In the genomic region with DNA sequence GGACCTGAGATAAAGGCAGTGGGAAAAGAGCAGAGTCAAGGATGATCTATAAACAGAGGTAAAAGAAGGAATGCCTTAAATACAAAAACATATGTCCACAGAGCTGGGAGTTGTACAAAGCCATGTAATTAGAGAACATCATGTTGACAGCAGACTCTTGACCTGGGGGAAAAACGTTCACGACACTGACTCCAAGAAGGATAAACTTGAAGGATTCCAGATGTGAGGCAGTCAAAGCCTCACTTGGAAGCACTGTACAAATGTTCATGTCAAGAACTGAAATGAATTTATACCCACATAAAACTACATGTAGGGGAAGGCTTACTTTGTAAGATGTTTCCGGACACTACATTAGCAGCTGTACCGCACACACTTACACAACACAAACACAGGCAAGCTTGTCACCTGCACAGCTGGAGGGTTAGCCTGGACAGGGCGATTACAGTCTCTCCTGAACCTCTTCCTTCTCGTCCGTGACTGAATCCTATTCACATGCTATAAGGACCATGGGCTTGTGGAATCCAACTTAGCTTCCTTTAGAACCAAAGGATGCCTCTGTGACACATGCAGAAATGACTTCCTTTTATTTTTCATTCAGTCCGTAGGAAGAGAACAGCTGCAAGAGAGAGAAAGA, we compare ENCODE assay signal across 23 cellular contexts.
DNase-seq lines count a peak whose midpoint lies in the region; ATAC-seq, FAIRE-seq and TF ChIP-seq lines count a peak whose summit lies in the region.
"Had no signal": no experiment of that assay in that cellular context is flagged by ENCODE, and none has a peak within 500 bp of the region (broad histone marks: within the 10 kb centered on the region; RNA-seq: fewer than 3 reads in every experiment).

No MANE protein-coding gene starts in this region.

- H3K79me2 ChIP-seq in HepG2 (ENCODE audit: insufficient read depth, low read length), result no peaks in the 10 kb centered on the region

- H2AFZ ChIP-seq in HepG2 (ENCODE audit: low read length), result peak overlapping the region; percentile 75

- H3K36me3 Mint-ChIP-seq in activated naive CD8-positive, alpha-beta T cell treated with anti-CD3 and anti-CD28 coated beads for 36 hours, result no peaks in the 10 kb centered on the region
- peaks cover 0 to 5% (median 0%) of the 10 kb centered on the region in 5 donors for H3K36me3 Mint-ChIP-seq in naive thymus-derived CD4-positive, alpha-beta T cell

- ATAC-seq in HepG2, result peak; percentile 62
- ATAC-seq in right lobe of liver, result no peak
- ATAC-seq in naive thymus-derived CD4-positive, alpha-beta T cell, result no peak
- ATAC-seq in HG03039 (IDR thresholded peaks at IDR 0.05; ENCODE audit: unreplicated experiment), result no peak
- no peak for ATAC-seq in GM21528 (IDR thresholded peaks at IDR 0.05; ENCODE audit: low FRiP score, unreplicated experiment)
- no peak for ATAC-seq in HG03108 (IDR thresholded peaks at IDR 0.05; ENCODE audit: unreplicated experiment)
- ATAC-seq: sciatic nerve had no signal

- in situ Hi-C loops in HepG2 (cut with HindIII; ENCODE audit: extremely low pct_ligation_motif_present, low pct_unique_long_range_greater_than_20kb), result loop anchor here (5.0 kb wide), 1 partner anchor 92 kb away; no protein-coding TSS in a partner anchor

- H3K4me1 ChIP-seq in HepG2 (ENCODE audit: insufficient read depth, low read length) (peaks cover 52% of the 10 kb centered on the region), right lobe of liver (no peaks in the 10 kb centered on the region)
- peaks cover 33 to 35% of the 10 kb centered on the region in 2 donors for H3K4me1 ChIP-seq in naive thymus-derived CD4-positive, alpha-beta T cell (ENCODE audit: control insufficient read depth in 2 of 2, insufficient read depth in 2 of 2, low read length in 2 of 2)

- H3K4me1 Mint-ChIP-seq in activated naive CD8-positive, alpha-beta T cell treated with anti-CD3 and anti-CD28 coated beads for 36 hours, result peaks cover 34% of the 10 kb centered on the region
- peaks cover 22 to 51% (median 43%) of the 10 kb centered on the region in 7 donors for H3K4me1 Mint-ChIP-seq in naive thymus-derived CD4-positive, alpha-beta T cell
- H3K4me1 Mint-ChIP-seq: endodermal cell had no signal

- peak overlapping the region; percentile 66 for H3K9ac ChIP-seq in HepG2 (ENCODE audit: insufficient read depth, low read depth, low read length)

- BruUV-seq in HepG2 (replicated peaks; lab: Mats Ljungman, UMichigan), result TSS peak; percentile 93

- no peak for TF ChIP-seq POLR2A in HepG2 (IDR thresholded peaks at IDR 0.05; ENCODE audit: insufficient read depth in 1 of 2, low read depth in 2 of 2, low read length in 2 of 2)
- no peak for TF ChIP-seq POLR2A in right lobe of liver (IDR thresholded peaks at IDR 0.05)

- no peaks in the 10 kb centered on the region for H3K9me3 Mint-ChIP-seq in activated naive CD8-positive, alpha-beta T cell treated with anti-CD3 and anti-CD28 coated beads for 36 hours
- peaks cover 0 to 4% (median 0%) of the 10 kb centered on the region in 11 donors for H3K9me3 Mint-ChIP-seq in naive thymus-derived CD4-positive, alpha-beta T cell

- no peak for TF ChIP-seq EP300 in HepG2 (IDR thresholded peaks at IDR 0.05; ENCODE audit: low read depth in 2 of 2, low read length in 2 of 2)
- no peak for TF ChIP-seq EP300 in HepG2 (CRISPR knock-in tag; IDR thresholded peaks at IDR 0.05; ENCODE audit: borderline replicate concordance)

- H3K27ac Mint-ChIP-seq in activated naive CD8-positive, alpha-beta T cell treated with anti-CD3 and anti-CD28 coated beads for 36 hours, result no peak overlapping the region
- H3K27ac Mint-ChIP-seq in naive thymus-derived CD4-positive, alpha-beta T cell, result peak overlapping the region; percentile 47 to 98 (median 87)
- H3K27ac Mint-ChIP-seq: endodermal cell had no signal

- CTCF ChIA-PET in HepG2 (lab: Yijun Ruan, JAX; ENCODE audit: low intra/inter-chr PET ratio, low total read pairs), result interaction anchor here (1.6 to 1.7 kb wide), 2 partner anchors 85 to 115 kb away, joined by 4 to 6 read pairs; no protein-coding TSS in a partner anchor
- CTCF ChIA-PET in naive thymus-derived CD4-positive, alpha-beta T cell (lab: Charles Lee), result interaction anchor here (0.8 to 1.7 kb wide), 5 partner anchors 17 to 158 kb away, joined by 3 to 7 read pairs (median 4); no protein-coding TSS in a partner anchor

- H3K9me3 ChIP-seq in HepG2 (ENCODE audit: low read length) (no peaks in the 10 kb centered on the region), right lobe of liver (no peaks in the 10 kb centered on the region)
- no peaks in the 10 kb centered on the region for H3K9me3 ChIP-seq in naive thymus-derived CD4-positive, alpha-beta T cell (ENCODE audit: control insufficient read depth in 2 of 3, low read length in 3 of 3)
- H3K9me3 ChIP-seq: SJCRH30 had no signal

- H3K4me2 ChIP-seq in HepG2 (ENCODE audit: low read depth, low read length), result peak overlapping the region; percentile 93

- TF ChIP-seq RAD21 in HepG2 (CRISPR knock-in tag; IDR thresholded peaks at IDR 0.05), result no peak

- H3K36me3 ChIP-seq in HepG2 (replicated peaks in 1 of 2; ENCODE audit: control insufficient read depth in 1 of 2, insufficient read depth in 2 of 2, low read length in 2 of 2), result no peaks in the 10 kb centered on the region
- no peaks in the 10 kb centered on the region for H3K36me3 ChIP-seq in right lobe of liver
- H3K36me3 ChIP-seq in naive thymus-derived CD4-positive, alpha-beta T cell (ENCODE audit: control insufficient read depth in 2 of 3, insufficient read depth in 3 of 3, low read length in 3 of 3), result no peaks in the 10 kb centered on the region
- H3K36me3 ChIP-seq: SJCRH30 had no signal

- no peaks in the 10 kb centered on the region for H3K27me3 Mint-ChIP-seq in activated naive CD8-positive, alpha-beta T cell treated with anti-CD3 and anti-CD28 coated beads for 36 hours
- H3K27me3 Mint-ChIP-seq in naive thymus-derived CD4-positive, alpha-beta T cell, result peaks cover 0 to 32% (median 0%) of the 10 kb centered on the region in 5 donors

- no peaks in the 10 kb centered on the region for H4K20me1 ChIP-seq in HepG2 (ENCODE audit: insufficient read depth, low read length)

- POLR2A ChIA-PET in HepG2 (lab: Yijun Ruan, JAX), result interaction anchor here (0.9 to 5.2 kb wide), 15 partner anchors 12 to 501 kb away, joined by 3 to 156 read pairs (median 4); a partner anchor contains a TSS
- POLR2A ChIA-PET in naive thymus-derived CD4-positive, alpha-beta T cell (lab: Charles Lee), result interaction anchor here (0.7 to 2.6 kb wide), 7 partner anchors 12 to 130 kb away, joined by 3 to 21 read pairs (median 4); a partner anchor contains a TSS

- FAIRE-seq in HepG2 (lab: Jason Lieb, UNC), result peak; percentile 23
- FAIRE-seq: GM18507, urothelium cell line had no signal

- DNase-seq in HepG2 (ENCODE audit: low spot score) (peak; percentile 52), right lobe of liver (no peak), cortex of kidney (lab: John Stamatoyannopoulos, UW) (no peak)
- no peak for DNase-seq in activated naive CD8-positive, alpha-beta T cell treated with anti-CD3 and anti-CD28 coated beads for 36 hours
- DNase-seq in naive thymus-derived CD4-positive, alpha-beta T cell, result no peak
- DNase-seq: activated CD4-positive, CD25-positive, alpha-beta regulatory T cell treated with anti-CD3 and anti-CD28 coated beads, Interleukin-2, amount 50 U/mL, for 72 hours; activated T-cell treated with anti-CD3 and anti-CD28 coated beads for 4 hours; anterior cingulate cortex; COR-L47; endodermal cell; hippocampal formation; kidney glomerular epithelial cell; NCI-H1417 treated with DMSO at 0.1 percent for 48 hours; NCI-H2171 treated with DMSO at 0.1 percent for 48 hours; stimulated activated CD4-positive, alpha-beta T cell treated with anti-CD3 and anti-CD28 coated beads, Interleukin-1b, Interleukin-23, amount 100 ng/mL, for 48 hours; T1000 had no signal

- H3K4me3 Mint-ChIP-seq in activated naive CD8-positive, alpha-beta T cell treated with anti-CD3 and anti-CD28 coated beads for 36 hours, result peak overlapping the region; percentile 4
- H3K4me3 Mint-ChIP-seq in naive thymus-derived CD4-positive, alpha-beta T cell, result peak overlapping the region; percentile 65 to 79 (median 74)
- H3K4me3 Mint-ChIP-seq: endodermal cell had no signal

- H3K27ac ChIP-seq in HepG2 (ENCODE audit: extremely low read length, insufficient read depth, low read length), result peak overlapping the region; percentile 79
- H3K27ac ChIP-seq in right lobe of liver, result no peak overlapping the region
- peak overlapping the region; percentile 57 for H3K27ac ChIP-seq in naive thymus-derived CD4-positive, alpha-beta T cell (ENCODE audit: low read depth, low read length)
- H3K27ac ChIP-seq: SJCRH30 had no signal

- H3K4me3 ChIP-seq in HepG2 (replicated peaks in 1 of 3; ENCODE audit: insufficient read depth in 1 of 3, low read depth in 2 of 3, low read length in 3 of 3) (peak overlapping the region; percentile 18 to 60 (median 41); a peak in 5 of 6 replicates), right lobe of liver (no peak overlapping the region)
- peak overlapping the region; percentile 40 for H3K4me3 ChIP-seq in naive thymus-derived CD4-positive, alpha-beta T cell (ENCODE audit: low read length)
- H3K4me3 ChIP-seq: SJCRH30 had no signal

- H3K27me3 ChIP-seq in HepG2 (ENCODE audit: control insufficient read depth in 1 of 2, insufficient read depth in 2 of 2, low read length in 2 of 2) (peaks cover 0 to 6% of the 10 kb centered on the region in 2 experiments; a peak in 1 of 5 replicates), right lobe of liver (no peaks in the 10 kb centered on the region)
- H3K27me3 ChIP-seq in naive thymus-derived CD4-positive, alpha-beta T cell (ENCODE audit: control insufficient read depth in 2 of 2, insufficient read depth in 2 of 2, low read length in 2 of 2), result no peaks in the 10 kb centered on the region
- H3K27me3 ChIP-seq: SJCRH30 had no signal

- intact Hi-C loops in HepG2 (cut with micrococcal nuclease; ENCODE audit: unreplicated experiment), result loop anchor here (5.0 kb wide), 1 partner anchor 57 kb away; no protein-coding TSS in a partner anchor
- intact Hi-C loops in right lobe of liver (cut with DNase I), result no loop called here
- intact Hi-C loops in naive thymus-derived CD4-positive, alpha-beta T cell (cut with micrococcal nuclease), result loop anchor here in 1 of 2 donors (5.0 kb wide), 3 partner anchors 42 to 502 kb away; a partner anchor contains a TSS

- WGBS in HepG2 (ENCODE audit: low lambda C conversion rate), result 3% methylated on average over 8 of the region's 8 CpGs
- 59% methylated on average over 8 of the region's 8 CpGs for WGBS in right lobe of liver (ENCODE audit: insufficient coverage, low coverage, low lambda C conversion rate, missing lambda C conversion rate)

- no peak for TF ChIP-seq CTCF in HepG2 (CRISPR knock-in tag; IDR thresholded peaks at IDR 0.05)
- TF ChIP-seq CTCF in right lobe of liver (IDR thresholded peaks at IDR 0.05), result no peak

TF ChIP-seq in HepG2, 621 proteins besides CTCF, POLR2A, EP300 and RAD21 (continues in another document):
- TF ChIP-seq ZNF337 (CRISPR knock-in tag; IDR thresholded peaks at IDR 0.05; ENCODE audit: borderline replicate concordance, low read depth) (0 out of 2 replicates have a peak, but pooled peaks have one; percentile 13), BORCS8-MEF2B (CRISPR knock-in tag; IDR thresholded peaks at IDR 0.05) (0 out of 2 replicates have a peak, but pooled peaks have one; percentile 3)

Comparison
In these comparisons a context has a peak if more than half of its experiments do, and no peak if none do; other contexts are left out.
1. H3K27ac ChIP-seq: peak in HepG2 (single experiment) and naive thymus-derived CD4-positive, alpha-beta T cell (single experiment); none in right lobe of liver (0 of 3).
2. H3K4me3 ChIP-seq: peak in HepG2 (3 of 3) and naive thymus-derived CD4-positive, alpha-beta T cell (single experiment); none in right lobe of liver (0 of 3).